In genomic region chr14:29030970-29031369, GRCh38 we compare ENCODE assay signal across 22 cellular contexts.
"Had no signal": no experiment of that assay in that cellular context is flagged by ENCODE, and none has a peak within 500 bp of the region (broad histone marks: within the 10 kb centered on the region; RNA-seq: fewer than 3 reads in every experiment).

No MANE protein-coding gene starts in this region.

- H3K36me3 ChIP-seq: gastrocnemius medialis, heart right ventricle, pancreas, sigmoid colon, stomach, thoracic aorta, transverse colon had no signal

- H3K27ac Mint-ChIP-seq: naive B cell had no signal

- H3K36me3 Mint-ChIP-seq: naive B cell had no signal

- H3K27me3 Mint-ChIP-seq: naive B cell had no signal

- H3K27me3 ChIP-seq: dorsolateral prefrontal cortex, gastrocnemius medialis, heart right ventricle, sigmoid colon, stomach, transverse colon had no signal

- H3K9me3 ChIP-seq: gastrocnemius medialis, pancreas, psoas muscle, transverse colon had no signal

- H3K27ac ChIP-seq: dorsolateral prefrontal cortex, gastrocnemius medialis, heart right ventricle, pancreas, psoas muscle, sigmoid colon, skin epidermis, stomach, thoracic aorta, transverse colon had no signal

- H3K4me1 ChIP-seq: gastrocnemius medialis, heart right ventricle, pancreas, psoas muscle, sigmoid colon, stomach, transverse colon had no signal

- H3K4me3 ChIP-seq: dorsolateral prefrontal cortex, gastrocnemius medialis, heart right ventricle, pancreas, psoas muscle, sigmoid colon, skin epidermis, stomach, thoracic aorta, transverse colon had no signal

- ATAC-seq: esophagus mucosa, gastrocnemius medialis, heart right ventricle, pancreas, psoas muscle had no signal

- DNase-seq: cortex of kidney; dorsolateral prefrontal cortex; effector CD8-positive, alpha-beta T cell; gastrocnemius medialis; heart right ventricle; hypothalamus; kidney glomerular epithelial cell; mesendoderm; naive B cell; occipital lobe; pancreas; psoas muscle; retina; sigmoid colon; stimulated activated naive CD4-positive, alpha-beta T cell; stomach; substantia nigra; transverse colon had no signal

- H3K4me3 Mint-ChIP-seq: naive B cell, nephron had no signal

- H3K4me1 Mint-ChIP-seq: naive B cell, nephron had no signal
